Comparison of ENCODE assay signal across 8 cellular contexts in genomic region chr6:131924881-131925474, GRCh38. TPM values are rescaled to one million over a fixed set of nuclear protein-coding genes. Genes with fewer than 3 reads are reported as not detected.
DNase-seq lines count a peak whose midpoint lies in the region; TF ChIP-seq lines count a peak whose summit lies in the region.

No MANE protein-coding gene starts in this region.

- H3K36me3 ChIP-seq in Caco-2 (ENCODE audit: control insufficient read depth, insufficient read depth, low read length) (no peaks in the 10 kb centered on the region), WERI-Rb-1 (no peaks in the 10 kb centered on the region)

- no TSS peak for BruUV-seq in Caco-2 (replicated peaks; lab: Mats Ljungman, UMichigan)

- H3K9me3 Mint-ChIP-seq in Caco-2 (ENCODE audit: unreplicated experiment) = no peaks in the 10 kb centered on the region

- no peak overlapping the region for H3K27ac ChIP-seq in WERI-Rb-1

- H3K27me3 Mint-ChIP-seq in Caco-2 (ENCODE audit: insufficient read depth, unreplicated experiment) = no peaks in the 10 kb centered on the region

- H3K4me3 Mint-ChIP-seq in Caco-2 (ENCODE audit: unreplicated experiment) = no peak overlapping the region

- CTCF ChIA-PET in Caco-2 (lab: Charles Lee) = interaction anchor here (0.6 to 1.8 kb wide), 10 partner anchors 10 to 355 kb away, joined by 3 to 8 read pairs (median 4); partner anchors contain the start of gene CCN2

- DNase-seq in Caco-2 (peak in 1 of 2 experiments; percentile 35), Kasumi-1 (lab: John Stamatoyannopoulos, UW) (peak; percentile 61 to 69), WERI-Rb-1 (no peak), inferior parietal cortex (ENCODE audit: extremely low spot score) (peak; percentile 72)
- DNase-seq in activated CD4-positive, alpha-beta T cell treated with anti-CD3 and anti-CD28 coated beads for 1 hour = no peak
- DNase-seq in activated naive CD4-positive, alpha-beta T cell treated with Interleukin-2 at 50 U/mL for 16 hours = no peak
- DNase-seq in activated CD4-positive, alpha-beta T cell treated with anti-CD3 and anti-CD28 coated beads, Interleukin-2, amount 50 U/mL, for 48 hours = no peak
- DNase-seq in stimulated activated CD4-positive, alpha-beta T cell treated with anti-CD3 and anti-CD28 coated beads, Interleukin-12 subunit alpha, Interleukin-12 subunit beta, amount 100 ng/mL, for 4 hours = no peak

- intact Hi-C loops in Caco-2 (cut with micrococcal nuclease; ENCODE audit: unreplicated experiment) = loop anchor here (1.0 kb wide), 4 partner anchors 236 to 354 kb away; no protein-coding TSS in a partner anchor

- H3K36me3 Mint-ChIP-seq in Caco-2 (ENCODE audit: insufficient read depth, unreplicated experiment) = no peaks in the 10 kb centered on the region

- no peaks in the 10 kb centered on the region for H3K4me1 ChIP-seq in Caco-2

- H3K27me3 ChIP-seq in Caco-2 (replicated peaks; ENCODE audit: control insufficient read depth, insufficient read depth, low read length) (no peaks in the 10 kb centered on the region), WERI-Rb-1 (ENCODE audit: insufficient read depth, low read depth, severe bottlenecking) (peaks cover 9% of the 10 kb centered on the region)

- POLR2A ChIA-PET in Caco-2 (lab: Charles Lee) = no interaction called here

- H3K4me1 Mint-ChIP-seq in Caco-2 (ENCODE audit: low read depth, unreplicated experiment) = no peaks in the 10 kb centered on the region

- no peak overlapping the region for H3K27ac Mint-ChIP-seq in Caco-2 (ENCODE audit: unreplicated experiment)

- no peaks in the 10 kb centered on the region for H3K9me3 ChIP-seq in Caco-2
- H3K9me3 ChIP-seq in WERI-Rb-1 (ENCODE audit: severe bottlenecking) = no peaks in the 10 kb centered on the region

- no peak overlapping the region for H3K4me3 ChIP-seq in Caco-2 (ENCODE audit: low read depth, low read length)
- H3K4me3 ChIP-seq in WERI-Rb-1 (ENCODE audit: low read depth, low read length) = no peak overlapping the region

- peak; percentile 55 to 56 for TF ChIP-seq CTCF in Caco-2 (IDR thresholded peaks at IDR 0.05; ENCODE audit: insufficient read depth in 1 of 2, low read depth in 1 of 2, low read length in 1 of 2, severe bottlenecking in 1 of 2, unreplicated experiment in 1 of 2)
- TF ChIP-seq CTCF in WERI-Rb-1 (IDR thresholded peaks at IDR 0.05; ENCODE audit: low read depth, low read length) = peak; percentile 27; the same call in 1 of the 2 replicates

RNA-seq across cellular contexts. Expression of gene CCN2, which starts 26.2 kb away (rescaled TPM):
- 13.8 and 16.1 TPM in 2 replicates for total RNA-seq in Caco-2 (2022)

Comparison
In these comparisons a context has a peak if more than half of its experiments do, and no peak if none do; other contexts are left out.
1. DNase-seq: peak in Kasumi-1 (2 of 2) and inferior parietal cortex (single experiment); none in WERI-Rb-1 (single experiment), activated CD4-positive, alpha-beta T cell treated with anti-CD3 and anti-CD28 coated beads for 1 hour (single experiment), activated naive CD4-positive, alpha-beta T cell treated with Interleukin-2 at 50 U/mL for 16 hours (single experiment), activated CD4-positive, alpha-beta T cell treated with anti-CD3 and anti-CD28 coated beads, Interleukin-2, amount 50 U/mL, for 48 hours (0 of 2) and stimulated activated CD4-positive, alpha-beta T cell treated with anti-CD3 and anti-CD28 coated beads, Interleukin-12 subunit alpha, Interleukin-12 subunit beta, amount 100 ng/mL, for 4 hours (single experiment).